In the genomic region with DNA sequence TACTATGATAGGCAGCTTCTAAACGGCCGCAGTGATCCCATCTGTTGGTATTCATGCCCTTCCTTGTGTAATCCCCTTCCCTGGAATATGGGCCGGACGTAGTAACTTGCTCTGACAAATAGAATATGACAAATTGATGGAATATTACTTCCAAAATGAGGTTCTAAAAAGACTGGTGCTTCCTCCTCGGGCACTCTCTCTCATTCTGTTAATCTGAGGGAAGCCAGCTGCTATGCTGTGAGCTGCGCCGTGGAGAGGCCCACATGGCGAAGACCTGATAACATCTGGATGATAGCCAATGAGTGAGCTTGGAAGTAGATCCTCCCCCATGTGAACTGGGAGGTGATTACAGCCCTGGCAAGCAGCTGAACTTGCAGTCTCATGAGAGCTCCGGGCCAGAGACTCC, we compare ENCODE assay signal across 1 cellular context.
TF ChIP-seq lines count a peak whose summit lies in the region.

No MANE protein-coding gene starts in this region.

TF ChIP-seq in HEK293, 187 proteins besides CTCF, POLR2A, EP300 and RAD21 (continued from another document and continues in another):
- TF ChIP-seq PBX3 (CRISPR knock-in tag; IDR thresholded peaks at IDR 0.05) = no peak
- TF ChIP-seq, protein P1, sequence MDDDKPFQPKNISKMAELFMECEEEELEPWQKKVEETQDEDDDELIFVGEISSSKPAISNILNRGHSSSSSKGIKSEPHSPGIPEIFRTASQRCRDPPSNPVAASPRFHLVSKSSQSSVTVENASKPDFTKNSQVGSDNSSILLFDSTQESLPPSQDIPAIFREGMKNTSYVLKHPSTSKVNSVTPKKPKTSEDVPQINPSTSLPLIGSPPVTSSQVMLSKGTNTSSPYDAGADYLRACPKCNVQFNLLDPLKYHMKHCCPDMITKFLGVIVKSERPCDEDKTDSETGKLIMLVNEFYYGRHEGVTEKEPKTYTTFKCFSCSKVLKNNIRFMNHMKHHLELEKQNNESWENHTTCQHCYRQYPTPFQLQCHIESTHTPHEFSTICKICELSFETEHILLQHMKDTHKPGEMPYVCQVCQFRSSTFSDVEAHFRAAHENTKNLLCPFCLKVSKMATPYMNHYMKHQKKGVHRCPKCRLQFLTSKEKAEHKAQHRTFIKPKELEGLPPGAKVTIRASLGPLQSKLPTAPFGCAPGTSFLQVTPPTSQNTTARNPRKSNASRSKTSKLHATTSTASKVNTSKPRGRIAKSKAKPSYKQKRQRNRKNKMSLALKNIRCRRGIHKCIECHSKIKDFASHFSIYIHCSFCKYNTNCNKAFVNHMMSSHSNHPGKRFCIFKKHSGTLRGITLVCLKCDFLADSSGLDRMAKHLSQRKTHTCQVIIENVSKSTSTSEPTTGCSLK (tag by site-specific recombination; IDR thresholded peaks at IDR 0.05) = no peak
- TF ChIP-seq, protein P2, sequence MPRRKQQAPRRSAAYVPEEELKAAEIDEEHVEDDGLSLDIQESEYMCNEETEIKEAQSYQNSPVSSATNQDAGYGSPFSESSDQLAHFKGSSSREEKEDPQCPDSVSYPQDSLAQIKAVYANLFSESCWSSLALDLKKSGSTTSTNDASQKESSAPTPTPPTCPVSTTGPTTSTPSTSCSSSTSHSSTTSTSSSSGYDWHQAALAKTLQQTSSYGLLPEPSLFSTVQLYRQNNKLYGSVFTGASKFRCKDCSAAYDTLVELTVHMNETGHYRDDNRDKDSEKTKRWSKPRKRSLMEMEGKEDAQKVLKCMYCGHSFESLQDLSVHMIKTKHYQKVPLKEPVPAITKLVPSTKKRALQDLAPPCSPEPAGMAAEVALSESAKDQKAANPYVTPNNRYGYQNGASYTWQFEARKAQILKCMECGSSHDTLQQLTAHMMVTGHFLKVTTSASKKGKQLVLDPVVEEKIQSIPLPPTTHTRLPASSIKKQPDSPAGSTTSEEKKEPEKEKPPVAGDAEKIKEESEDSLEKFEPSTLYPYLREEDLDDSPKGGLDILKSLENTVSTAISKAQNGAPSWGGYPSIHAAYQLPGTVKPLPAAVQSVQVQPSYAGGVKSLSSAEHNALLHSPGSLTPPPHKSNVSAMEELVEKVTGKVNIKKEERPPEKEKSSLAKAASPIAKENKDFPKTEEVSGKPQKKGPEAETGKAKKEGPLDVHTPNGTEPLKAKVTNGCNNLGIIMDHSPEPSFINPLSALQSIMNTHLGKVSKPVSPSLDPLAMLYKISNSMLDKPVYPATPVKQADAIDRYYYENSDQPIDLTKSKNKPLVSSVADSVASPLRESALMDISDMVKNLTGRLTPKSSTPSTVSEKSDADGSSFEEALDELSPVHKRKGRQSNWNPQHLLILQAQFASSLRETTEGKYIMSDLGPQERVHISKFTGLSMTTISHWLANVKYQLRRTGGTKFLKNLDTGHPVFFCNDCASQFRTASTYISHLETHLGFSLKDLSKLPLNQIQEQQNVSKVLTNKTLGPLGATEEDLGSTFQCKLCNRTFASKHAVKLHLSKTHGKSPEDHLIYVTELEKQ (tag by site-specific recombination; IDR thresholded peaks at IDR 0.05; ENCODE audit: borderline replicate concordance) = no peak
- TF ChIP-seq REPIN1 (tag by site-specific recombination; IDR thresholded peaks at IDR 0.05; ENCODE audit: low read depth) = no peak
- no peak for TF ChIP-seq ZNF10 (tag by site-specific recombination; IDR thresholded peaks at IDR 0.05)
- TF ChIP-seq ZNF670 (tag by site-specific recombination; IDR thresholded peaks at IDR 0.05; ENCODE audit: low read depth) = no peak
- no peak for TF ChIP-seq ZNF121 (tag by site-specific recombination; IDR thresholded peaks at IDR 0.05)
- no peak for TF ChIP-seq ZNF404 (tag by site-specific recombination; IDR thresholded peaks at IDR 0.05)
- TF ChIP-seq, protein P3, sequence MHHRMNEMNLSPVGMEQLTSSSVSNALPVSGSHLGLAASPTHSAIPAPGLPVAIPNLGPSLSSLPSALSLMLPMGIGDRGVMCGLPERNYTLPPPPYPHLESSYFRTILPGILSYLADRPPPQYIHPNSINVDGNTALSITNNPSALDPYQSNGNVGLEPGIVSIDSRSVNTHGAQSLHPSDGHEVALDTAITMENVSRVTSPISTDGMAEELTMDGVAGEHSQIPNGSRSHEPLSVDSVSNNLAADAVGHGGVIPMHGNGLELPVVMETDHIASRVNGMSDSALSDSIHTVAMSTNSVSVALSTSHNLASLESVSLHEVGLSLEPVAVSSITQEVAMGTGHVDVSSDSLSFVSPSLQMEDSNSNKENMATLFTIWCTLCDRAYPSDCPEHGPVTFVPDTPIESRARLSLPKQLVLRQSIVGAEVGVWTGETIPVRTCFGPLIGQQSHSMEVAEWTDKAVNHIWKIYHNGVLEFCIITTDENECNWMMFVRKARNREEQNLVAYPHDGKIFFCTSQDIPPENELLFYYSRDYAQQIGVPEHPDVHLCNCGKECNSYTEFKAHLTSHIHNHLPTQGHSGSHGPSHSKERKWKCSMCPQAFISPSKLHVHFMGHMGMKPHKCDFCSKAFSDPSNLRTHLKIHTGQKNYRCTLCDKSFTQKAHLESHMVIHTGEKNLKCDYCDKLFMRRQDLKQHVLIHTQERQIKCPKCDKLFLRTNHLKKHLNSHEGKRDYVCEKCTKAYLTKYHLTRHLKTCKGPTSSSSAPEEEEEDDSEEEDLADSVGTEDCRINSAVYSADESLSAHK (tag by site-specific recombination; IDR thresholded peaks at IDR 0.05) = no peak
- 0 out of 2 replicates have a peak, but pooled peaks have one; percentile 13 for TF ChIP-seq IKZF3 (tag by site-specific recombination; IDR thresholded peaks at IDR 0.05)
- no peak for TF ChIP-seq ZNF140 (tag by site-specific recombination; IDR thresholded peaks at IDR 0.05)
- no peak for TF ChIP-seq ZFP37 (tag by site-specific recombination; IDR thresholded peaks at IDR 0.05)
- no peak for TF ChIP-seq GLIS2 (tag by site-specific recombination; IDR thresholded peaks at IDR 0.05)
- no peak for TF ChIP-seq ZNF558 (tag by site-specific recombination; IDR thresholded peaks at IDR 0.05)
- TF ChIP-seq ZNF791 (tag by site-specific recombination; IDR thresholded peaks at IDR 0.05) = no peak
- TF ChIP-seq SP2 (tag by site-specific recombination; IDR thresholded peaks at IDR 0.05) = peak; percentile 57
- no peak for TF ChIP-seq ZNF2 (tag by site-specific recombination; IDR thresholded peaks at IDR 0.05)
- no peak for TF ChIP-seq ZNF76 (tag by site-specific recombination; IDR thresholded peaks at IDR 0.05; ENCODE audit: borderline replicate concordance, low read depth)
- TF ChIP-seq ZNF133 (tag by site-specific recombination; IDR thresholded peaks at IDR 0.05) = no peak
- TF ChIP-seq, protein P4, sequence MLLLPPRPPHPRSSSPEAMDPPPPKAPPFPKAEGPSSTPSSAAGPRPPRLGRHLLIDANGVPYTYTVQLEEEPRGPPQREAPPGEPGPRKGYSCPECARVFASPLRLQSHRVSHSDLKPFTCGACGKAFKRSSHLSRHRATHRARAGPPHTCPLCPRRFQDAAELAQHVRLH (tag by site-specific recombination; IDR thresholded peaks at IDR 0.05) = no peak
- TF ChIP-seq ZNF366 (tag by site-specific recombination; conservative IDR thresholded peaks at IDR 0.05) = 0 out of 2 replicates have a peak, but pooled peaks have one; percentile 19
- TF ChIP-seq MZF1 (tag by site-specific recombination; IDR thresholded peaks at IDR 0.05; ENCODE audit: borderline replicate concordance) = peak; percentile 51; the same call in 1 of the 2 replicates
- no peak for TF ChIP-seq ZNF266 (tag by site-specific recombination; IDR thresholded peaks at IDR 0.05; ENCODE audit: low read depth)
- no peak for TF ChIP-seq ZNF701 (tag by site-specific recombination; IDR thresholded peaks at IDR 0.05)
- no peak for TF ChIP-seq PRDM1 (tag by site-specific recombination; IDR thresholded peaks at IDR 0.05)
- TF ChIP-seq TRIM28 (IDR thresholded peaks at IDR 0.05; ENCODE audit: borderline replicate concordance, low read length) = peak; percentile 71; the same call in 1 of the 2 replicates
- no peak for TF ChIP-seq ZNF677 (tag by site-specific recombination; IDR thresholded peaks at IDR 0.05)
- no peak for TF ChIP-seq ZNF423 (tag by site-specific recombination; IDR thresholded peaks at IDR 0.05)
- no peak for TF ChIP-seq PRDM6 (tag by site-specific recombination; IDR thresholded peaks at IDR 0.05)
- TF ChIP-seq KLF16 (tag by site-specific recombination; IDR thresholded peaks at IDR 0.05) = no peak
- TF ChIP-seq, protein P5, sequence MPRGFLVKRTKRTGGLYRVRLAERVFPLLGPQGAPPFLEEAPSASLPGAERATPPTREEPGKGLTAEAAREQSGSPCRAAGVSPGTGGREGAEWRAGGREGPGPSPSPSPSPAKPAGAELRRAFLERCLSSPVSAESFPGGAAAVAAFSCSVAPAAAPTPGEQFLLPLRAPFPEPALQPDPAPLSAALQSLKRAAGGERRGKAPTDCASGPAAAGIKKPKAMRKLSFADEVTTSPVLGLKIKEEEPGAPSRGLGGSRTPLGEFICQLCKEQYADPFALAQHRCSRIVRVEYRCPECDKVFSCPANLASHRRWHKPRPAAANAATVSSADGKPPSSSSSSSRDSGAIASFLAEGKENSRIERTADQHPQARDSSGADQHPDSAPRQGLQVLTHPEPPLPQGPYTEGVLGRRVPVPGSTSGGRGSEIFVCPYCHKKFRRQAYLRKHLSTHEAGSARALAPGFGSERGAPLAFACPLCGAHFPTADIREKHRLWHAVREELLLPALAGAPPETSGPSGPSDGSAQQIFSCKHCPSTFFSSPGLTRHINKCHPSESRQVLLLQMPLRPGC (tag by site-specific recombination; IDR thresholded peaks at IDR 0.05) = no peak
- TF ChIP-seq ZIC2 (tag by site-specific recombination; IDR thresholded peaks at IDR 0.05) = 0 out of 2 replicates have a peak, but pooled peaks have one; percentile 26
- TF ChIP-seq ZBTB26 (tag by site-specific recombination; optimal IDR thresholded peaks at IDR 0.05) = no peak
- peak; percentile 59; the same call in 1 of the 2 replicates for TF ChIP-seq ZNF561 (tag by site-specific recombination; IDR thresholded peaks at IDR 0.05; ENCODE audit: borderline replicate concordance)
- TF ChIP-seq ZNF513 (tag by site-specific recombination; IDR thresholded peaks at IDR 0.05) = no peak
- no peak for TF ChIP-seq KLF17 (tag by site-specific recombination; IDR thresholded peaks at IDR 0.05)
- peak; percentile 27; the same call in 1 of the 2 replicates for TF ChIP-seq WT1 (tag by site-specific recombination; IDR thresholded peaks at IDR 0.05)
- no peak for TF ChIP-seq ZNF660 (tag by site-specific recombination; IDR thresholded peaks at IDR 0.05)
- no peak for TF ChIP-seq ZNF48 (tag by site-specific recombination; IDR thresholded peaks at IDR 0.05)
- TF ChIP-seq ZNF146 (tag by site-specific recombination; IDR thresholded peaks at IDR 0.05) = no peak
- TF ChIP-seq, protein P6, sequence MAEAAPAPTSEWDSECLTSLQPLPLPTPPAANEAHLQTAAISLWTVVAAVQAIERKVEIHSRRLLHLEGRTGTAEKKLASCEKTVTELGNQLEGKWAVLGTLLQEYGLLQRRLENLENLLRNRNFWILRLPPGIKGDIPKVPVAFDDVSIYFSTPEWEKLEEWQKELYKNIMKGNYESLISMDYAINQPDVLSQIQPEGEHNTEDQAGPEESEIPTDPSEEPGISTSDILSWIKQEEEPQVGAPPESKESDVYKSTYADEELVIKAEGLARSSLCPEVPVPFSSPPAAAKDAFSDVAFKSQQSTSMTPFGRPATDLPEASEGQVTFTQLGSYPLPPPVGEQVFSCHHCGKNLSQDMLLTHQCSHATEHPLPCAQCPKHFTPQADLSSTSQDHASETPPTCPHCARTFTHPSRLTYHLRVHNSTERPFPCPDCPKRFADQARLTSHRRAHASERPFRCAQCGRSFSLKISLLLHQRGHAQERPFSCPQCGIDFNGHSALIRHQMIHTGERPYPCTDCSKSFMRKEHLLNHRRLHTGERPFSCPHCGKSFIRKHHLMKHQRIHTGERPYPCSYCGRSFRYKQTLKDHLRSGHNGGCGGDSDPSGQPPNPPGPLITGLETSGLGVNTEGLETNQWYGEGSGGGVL (tag by site-specific recombination; IDR thresholded peaks at IDR 0.05) = no peak
